In genomic region chr2:113604085-113604477, GRCh38 we compare ENCODE assay signal across 8 cellular contexts. TPM values are rescaled to one million over a fixed set of nuclear protein-coding genes. Genes with fewer than 3 reads are reported as not detected.
DNase-seq lines count a peak whose midpoint lies in the region; ATAC-seq and TF ChIP-seq lines count a peak whose summit lies in the region.
"Not testable (repeated sequence)": the region's sequence is repeated elsewhere in the genome, so short reads cannot be mapped to it uniquely, and the experiment has no call there.

No MANE protein-coding gene starts in this region.

- not testable (repeated sequence) for H3K27me3 ChIP-seq in upper lobe of right lung

- ATAC-seq in upper lobe of right lung: peak; percentile 81

- TF ChIP-seq CTCF in GM12801 (IDR thresholded peaks at IDR 0.05; ENCODE audit: extremely low read depth, insufficient read length): peak; percentile 95
- TF ChIP-seq CTCF in fibroblast of mammary gland (conservative IDR thresholded peaks at IDR 0.05; ENCODE audit: control insufficient read depth, insufficient read depth, low read depth, low read length): peak; percentile 79
- peak; percentile 87 for TF ChIP-seq CTCF in upper lobe of right lung (IDR thresholded peaks at IDR 0.05)

- not testable (repeated sequence) for H3K4me1 ChIP-seq in upper lobe of right lung

- intact Hi-C loops in upper lobe of right lung (cut with DNase I): not testable (repeated sequence)

- H3K4me1 Mint-ChIP-seq in T-helper 2 cell treated with Interferon-gamma antibody and Interleukin-4, amounts not matched to agents 5 μg/mL and 100 μg/mL, for 36 hours (ENCODE audit: low read depth); activated naive CD8-positive, alpha-beta T cell treated with anti-CD3 and anti-CD28 coated beads for 36 hours: not testable (repeated sequence)

- H3K27ac Mint-ChIP-seq in T-helper 2 cell treated with Interferon-gamma antibody and Interleukin-4, amounts not matched to agents 5 μg/mL and 100 μg/mL, for 36 hours: peak overlapping the region; percentile 86
- H3K27ac Mint-ChIP-seq in activated naive CD8-positive, alpha-beta T cell treated with anti-CD3 and anti-CD28 coated beads for 36 hours: peak overlapping the region; percentile 94

- H3K36me3 ChIP-seq in upper lobe of right lung: not testable (repeated sequence)

- peak overlapping the region; percentile 81 for H3K27ac ChIP-seq in upper lobe of right lung

- not testable (repeated sequence) for H3K27me3 Mint-ChIP-seq in T-helper 2 cell treated with Interferon-gamma antibody and Interleukin-4, amounts not matched to agents 5 μg/mL and 100 μg/mL, for 36 hours (ENCODE audit: low read depth); activated naive CD8-positive, alpha-beta T cell treated with anti-CD3 and anti-CD28 coated beads for 36 hours

- H3K36me3 Mint-ChIP-seq in T-helper 2 cell treated with Interferon-gamma antibody and Interleukin-4, amounts not matched to agents 5 μg/mL and 100 μg/mL, for 36 hours (ENCODE audit: low read depth); activated naive CD8-positive, alpha-beta T cell treated with anti-CD3 and anti-CD28 coated beads for 36 hours: not testable (repeated sequence)

- DNase-seq in HS-5 (ENCODE audit: low read depth): peak; percentile 74
- DNase-seq in T-helper 2 cell treated with Interferon-gamma antibody and Interleukin-4, amounts not matched to agents 5 μg/mL and 100 μg/mL, for 36 hours (ENCODE audit: low spot score): peak; percentile 92
- DNase-seq in activated naive CD8-positive, alpha-beta T cell treated with anti-CD3 and anti-CD28 coated beads for 36 hours: peak; percentile 93
- DNase-seq in fibroblast of mammary gland (ENCODE audit: low read depth): peak; percentile 92
- DNase-seq in lung microvascular endothelial cell (ENCODE audit: low read depth in 2 of 2): peak; percentile 93 to 96
- peak; percentile 84 to 88 for DNase-seq in stimulated activated CD4-positive, alpha-beta T cell treated with anti-CD3 and anti-CD28 coated beads, Interleukin-12 subunit alpha, Interleukin-12 subunit beta, amount 100 ng/mL, for 24 hours (ENCODE audit: low read depth in 2 of 2)
- DNase-seq in upper lobe of right lung: peak; percentile 96

- peak overlapping the region; percentile 42 for H3K4me3 ChIP-seq in fibroblast of mammary gland (ENCODE audit: control insufficient read depth, low read depth, low read length)
- H3K4me3 ChIP-seq in upper lobe of right lung: peak overlapping the region; percentile 50

- H3K9me3 ChIP-seq in upper lobe of right lung: not testable (repeated sequence)

- not testable (repeated sequence) for H3K9me3 Mint-ChIP-seq in T-helper 2 cell treated with Interferon-gamma antibody and Interleukin-4, amounts not matched to agents 5 μg/mL and 100 μg/mL, for 36 hours; activated naive CD8-positive, alpha-beta T cell treated with anti-CD3 and anti-CD28 coated beads for 36 hours

- H3K4me3 Mint-ChIP-seq in T-helper 2 cell treated with Interferon-gamma antibody and Interleukin-4, amounts not matched to agents 5 μg/mL and 100 μg/mL, for 36 hours: peak overlapping the region; percentile 90
- peak overlapping the region; percentile 94 for H3K4me3 Mint-ChIP-seq in activated naive CD8-positive, alpha-beta T cell treated with anti-CD3 and anti-CD28 coated beads for 36 hours

RNA-seq across cellular contexts. Expression of gene RABL2A, which starts 23.0 kb away (rescaled TPM):
- 10 to 100 TPM; 10.2 to 12.9 TPM for total RNA-seq in activated naive CD8-positive, alpha-beta T cell treated with anti-CD3 and anti-CD28 coated beads for 36 hours
- total RNA-seq in lung microvascular endothelial cell: 2.4 and 4.8 TPM in 2 replicates
- total RNA-seq in upper lobe of right lung: 16.9 TPM

Comparison
In these comparisons a context has a peak if more than half of its experiments do, and no peak if none do; other contexts are left out.
1. Peak in every context shown above with its lines: DNase-seq, ATAC-seq, H3K4me3 ChIP-seq and H3K27ac ChIP-seq.